ENCODE assay signal across 8 cellular contexts in genomic region chr15:22519213-22519612, GRCh38.
DNase-seq lines count a peak whose midpoint lies in the region; ATAC-seq, FAIRE-seq and TF ChIP-seq lines count a peak whose summit lies in the region.
"Not testable (repeated sequence)": the region's sequence is repeated elsewhere in the genome, so short reads cannot be mapped to it uniquely, and the experiment has no call there.

No MANE protein-coding gene starts in this region.

- not testable (repeated sequence) for TF ChIP-seq POLR2A in GM12878 (IDR thresholded peaks at IDR 0.05; ENCODE audit: low read depth, low read length)

- SMC1A ChIA-PET in GM12878 (lab: Charles Lee; ENCODE audit: uncharacterized antibody, unreplicated experiment): not testable (repeated sequence)

- H3K27me3 ChIP-seq in GM12878 (replicated peaks in 1 of 2; ENCODE audit: control insufficient read depth in 2 of 2, insufficient read depth in 2 of 2, low read length in 1 of 2): not testable (repeated sequence)

- H3K79me2 ChIP-seq in GM12878 (ENCODE audit: control insufficient read depth, insufficient read depth, low read length): not testable (repeated sequence)

- not testable (repeated sequence) for H3K27me3 Mint-ChIP-seq in activated CD4-positive, alpha-beta T cell treated with anti-CD3 and anti-CD28 coated beads for 36 hours

- H3K9ac ChIP-seq in GM12878 (ENCODE audit: control insufficient read depth, insufficient read depth, low read length): not testable (repeated sequence)

- H3K27ac ChIP-seq in GM12878 (ENCODE audit: control insufficient read depth, insufficient read depth): not testable (repeated sequence)

- H3K4me1 ChIP-seq in GM12878 (ENCODE audit: control insufficient read depth, insufficient read depth, low read length): not testable (repeated sequence)

- no CpG with 5 or more reads among the region's 4 CpGs for WGBS in GM12878 (ENCODE audit: insufficient coverage, insufficient replicate concordance, low lambda C conversion rate, missing lambda C conversion rate)

- not testable (repeated sequence) for DNase-seq in activated CD4-positive, alpha-beta T cell treated with anti-CD3 and anti-CD28 coated beads for 36 hours; GM12878 (ENCODE audit: low read depth, low spot score)

- CTCF ChIA-PET in activated CD4-positive, alpha-beta T cell treated with anti-CD3 and anti-CD28 coated beads for 36 hours (lab: Charles Lee); GM12878 (lab: Yijun Ruan, JAX): not testable (repeated sequence)

- intact Hi-C loops in activated CD4-positive, alpha-beta T cell treated with anti-CD3 and anti-CD28 coated beads for 36 hours (cut with DNase I, micrococcal nuclease); GM12878 (cut with micrococcal nuclease; ENCODE audit: unreplicated experiment): not testable (repeated sequence)

- POLR2A ChIA-PET in activated CD4-positive, alpha-beta T cell treated with anti-CD3 and anti-CD28 coated beads for 36 hours (lab: Charles Lee); GM12878 (lab: Charles Lee): not testable (repeated sequence)

- RAD21 ChIA-PET in GM12878 (lab: Charles Lee; ENCODE audit: unreplicated experiment): not testable (repeated sequence)

- H4K20me1 ChIP-seq in GM12878 (ENCODE audit: control insufficient read depth, insufficient read depth): not testable (repeated sequence)

- H3K4me2 ChIP-seq in GM12878 (ENCODE audit: control insufficient read depth, insufficient read depth): not testable (repeated sequence)

- H3K9me3 Mint-ChIP-seq in activated CD4-positive, alpha-beta T cell treated with anti-CD3 and anti-CD28 coated beads for 36 hours (ENCODE audit: low read depth): not testable (repeated sequence)

- TF ChIP-seq CTCF in GM12878 (IDR thresholded peaks at IDR 0.05 in 2 of 3, conservative IDR thresholded peaks at IDR 0.05 in 1 of 3; ENCODE audit: control insufficient read depth in 2 of 3, extremely low read depth in 1 of 3, insufficient read depth in 1 of 3, low read depth in 3 of 3, low read length in 3 of 3): not testable (repeated sequence)

- H3K4me3 Mint-ChIP-seq in activated CD4-positive, alpha-beta T cell treated with anti-CD3 and anti-CD28 coated beads for 36 hours: not testable (repeated sequence)

- FAIRE-seq in GM12878 (lab: Jason Lieb, UNC): not testable (repeated sequence)

- BruUV-seq in GM12878 (replicated peaks; lab: Mats Ljungman, UMichigan): not testable (repeated sequence)

- not testable (repeated sequence) for H3K4me3 ChIP-seq in GM12878

- ATAC-seq in GM18520 (IDR thresholded peaks at IDR 0.05; ENCODE audit: unreplicated experiment) (peak; percentile 99), GM18868 (IDR thresholded peaks at IDR 0.05; ENCODE audit: unreplicated experiment) (peak; percentile 52), GM21381 (IDR thresholded peaks at IDR 0.05; ENCODE audit: unreplicated experiment) (peak; percentile 51), HG02642 (IDR thresholded peaks at IDR 0.05; ENCODE audit: poor library complexity, unreplicated experiment) (peak; percentile 61), HG02870 (IDR thresholded peaks at IDR 0.05; ENCODE audit: unreplicated experiment) (peak; percentile 91), HG03565 (IDR thresholded peaks at IDR 0.05; ENCODE audit: unreplicated experiment) (peak; percentile 57), GM12878 (peak; percentile 82)
- peak; percentile 74 for ATAC-seq in activated CD4-positive, alpha-beta T cell treated with anti-CD3 and anti-CD28 coated beads for 36 hours

- H3K36me3 Mint-ChIP-seq in activated CD4-positive, alpha-beta T cell treated with anti-CD3 and anti-CD28 coated beads for 36 hours (ENCODE audit: low read depth): not testable (repeated sequence)

- in situ Hi-C loops in GM12878 (cut with MboI): not testable (repeated sequence)

- H3K36me3 ChIP-seq in GM12878 (ENCODE audit: control insufficient read depth in 2 of 2, insufficient read depth in 2 of 2, low read length in 1 of 2): not testable (repeated sequence)

- H2AFZ ChIP-seq in GM12878 (ENCODE audit: control insufficient read depth, low read depth, low read length): not testable (repeated sequence)

- TF ChIP-seq RAD21 in GM12878 (IDR thresholded peaks at IDR 0.05; ENCODE audit: insufficient read depth, low read depth, low read length): not testable (repeated sequence)

- H3K27ac Mint-ChIP-seq in activated CD4-positive, alpha-beta T cell treated with anti-CD3 and anti-CD28 coated beads for 36 hours: not testable (repeated sequence)

- not testable (repeated sequence) for H3K4me1 Mint-ChIP-seq in activated CD4-positive, alpha-beta T cell treated with anti-CD3 and anti-CD28 coated beads for 36 hours

- not testable (repeated sequence) for TF ChIP-seq EP300 in GM12878 (IDR thresholded peaks at IDR 0.05; ENCODE audit: borderline replicate concordance in 1 of 2, control insufficient read depth in 1 of 2, low read depth in 2 of 2, low read length in 2 of 2)

- not testable (repeated sequence) for H3K9me3 ChIP-seq in GM12878 (replicated peaks; ENCODE audit: control insufficient read depth, insufficient read depth, low read length)
